ENCODE assay signal across 20 cellular contexts in the genomic region with DNA sequence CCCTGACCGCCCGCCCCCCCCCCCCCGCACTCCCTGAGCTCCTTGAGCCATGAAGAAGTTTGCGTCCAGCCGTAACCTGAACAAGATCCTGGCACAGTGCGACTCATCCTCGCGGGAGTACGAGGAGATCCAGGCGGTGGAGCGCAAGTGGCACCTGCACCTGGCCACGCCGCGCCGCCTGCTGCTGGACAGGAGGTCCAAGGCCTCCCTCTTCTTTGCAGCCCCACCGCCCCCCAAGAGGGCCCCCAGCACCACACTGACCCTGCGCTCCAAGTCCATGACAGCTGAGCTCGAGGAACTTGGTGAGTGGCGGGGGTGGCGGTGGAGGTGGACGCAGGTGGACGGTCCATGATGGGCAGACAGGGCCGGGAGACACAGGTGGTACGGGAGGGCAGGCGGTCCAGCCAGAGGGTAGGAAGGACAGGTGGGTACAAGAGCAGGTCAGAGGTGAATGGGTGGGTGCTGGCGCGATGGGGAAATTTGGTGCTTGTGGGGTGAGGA. TPM values are rescaled to one million over a fixed set of nuclear protein-coding genes. Genes with fewer than 3 reads are reported as not detected.
DNase-seq lines count a peak whose midpoint lies in the region; ATAC-seq and TF ChIP-seq lines count a peak whose summit lies in the region.
"Had no signal": no experiment of that assay in that cellular context is flagged by ENCODE, and none has a peak within 500 bp of the region (broad histone marks: within the 10 kb centered on the region; RNA-seq: fewer than 3 reads in every experiment).

No MANE protein-coding gene starts in this region.

- H3K36me3 Mint-ChIP-seq in glutamatergic neuron (ENCODE audit: unreplicated experiment) (peaks cover 5% of the 10 kb centered on the region), nephron progenitor cell (ENCODE audit: low read depth) (peaks cover 24% of the 10 kb centered on the region)
- H3K36me3 Mint-ChIP-seq: activated naive CD8-positive, alpha-beta T cell; CD14-positive monocyte had no signal

- H3K9me3 Mint-ChIP-seq in glutamatergic neuron (ENCODE audit: unreplicated experiment) (peaks cover 13% of the 10 kb centered on the region), nephron progenitor cell (no peaks in the 10 kb centered on the region)
- H3K9me3 Mint-ChIP-seq: activated T-helper 1 cell treated with anti-CD3 and anti-CD28 coated beads, Interleukin-12 subunit alpha, Interleukin-12 subunit beta, Interleukin-2, Interleukin-4 antibody, amounts not matched to agents 30 ng/mL and 10 ng/mL and 1 ng/mL, durations not matched to agents 14 hours and 24 hours and 36 hours had no signal

- peak overlapping the region; percentile 64 for H3K4me3 ChIP-seq in Jurkat, Clone E6-1 (ENCODE audit: low read length)
- H3K4me3 ChIP-seq: hepatocyte, tibial artery had no signal

- DNase-seq in DMS53 (lab: John Stamatoyannopoulos, UW): peak; percentile 65
- DNase-seq in Jurkat, Clone E6-1 (ENCODE audit: low read depth, low spot score): no peak
- DNase-seq in glutamatergic neuron: peak; percentile 10
- DNase-seq in nephron progenitor cell: no peak
- no peak for DNase-seq in HPDE6-E6E7 (ENCODE audit: extremely low spot score)
- DNase-seq in NCI-H2029 treated with DMSO at 0.1 percent for 48 hours (lab: John Stamatoyannopoulos, UW): no peak
- no peak for DNase-seq in NCI-H446 (lab: John Stamatoyannopoulos, UW)
- DNase-seq: activated CD4-positive, alpha-beta T cell treated with anti-CD3 and anti-CD28 coated beads for 1 hour; cortex of kidney; KBM-7; mammary epithelial cell; stimulated activated naive CD8-positive, alpha-beta T cell treated with anti-CD3 and anti-CD28 coated beads, Interleukin-15, Interleukin-2, amounts not matched to agents 100 U/mL and 50 U/mL, for 24 hours; T1000; tibial artery had no signal

- TF ChIP-seq CTCF in glutamatergic neuron (IDR thresholded peaks at IDR 0.05; ENCODE audit: partially characterized antibody, unreplicated experiment): no peak
- no peak for TF ChIP-seq CTCF in nephron progenitor cell (IDR thresholded peaks at IDR 0.05)

- no peak for ATAC-seq in GM21381 (IDR thresholded peaks at IDR 0.05; ENCODE audit: unreplicated experiment)
- ATAC-seq: stimulated activated naive CD8-positive, alpha-beta T cell treated with anti-CD3 and anti-CD28 coated beads, Interleukin-15, Interleukin-2, amounts not matched to agents 100 U/mL and 50 U/mL, for 24 hours had no signal

- H3K27ac Mint-ChIP-seq in glutamatergic neuron (ENCODE audit: unreplicated experiment) (no peak overlapping the region), nephron progenitor cell (peak overlapping the region; percentile 48)
- H3K27ac Mint-ChIP-seq: activated naive CD8-positive, alpha-beta T cell; activated T-helper 1 cell treated with anti-CD3 and anti-CD28 coated beads, Interleukin-12 subunit alpha, Interleukin-12 subunit beta, Interleukin-2, Interleukin-4 antibody, amounts not matched to agents 30 ng/mL and 10 ng/mL and 1 ng/mL, durations not matched to agents 14 hours and 24 hours and 36 hours; CD14-positive monocyte had no signal

- no peak overlapping the region for H3K4me3 Mint-ChIP-seq in glutamatergic neuron (ENCODE audit: unreplicated experiment)
- peak overlapping the region; percentile 52 for H3K4me3 Mint-ChIP-seq in nephron progenitor cell
- H3K4me3 Mint-ChIP-seq: activated naive CD8-positive, alpha-beta T cell; activated T-helper 1 cell treated with anti-CD3 and anti-CD28 coated beads, Interleukin-12 subunit alpha, Interleukin-12 subunit beta, Interleukin-2, Interleukin-4 antibody, amounts not matched to agents 30 ng/mL and 10 ng/mL and 1 ng/mL, durations not matched to agents 14 hours and 24 hours and 36 hours; CD14-positive monocyte had no signal

- H3K4me1 Mint-ChIP-seq in glutamatergic neuron (ENCODE audit: low read depth, unreplicated experiment) (peaks cover 14% of the 10 kb centered on the region), nephron progenitor cell (peaks cover 53% of the 10 kb centered on the region)
- H3K4me1 Mint-ChIP-seq: CD14-positive monocyte had no signal

- H3K27me3 Mint-ChIP-seq in glutamatergic neuron (ENCODE audit: unreplicated experiment) (peaks cover 9% of the 10 kb centered on the region), nephron progenitor cell (ENCODE audit: low read depth, poor library complexity) (peaks cover 3% of the 10 kb centered on the region)
- H3K27me3 Mint-ChIP-seq: activated naive CD8-positive, alpha-beta T cell had no signal

RNA-seq across cellular contexts. Expression of a gene that starts 32.1 kb away (rescaled TPM):
- polyA plus RNA-seq in Jurkat, Clone E6-1 (2012; ENCODE audit: insufficient read depth, insufficient read length): not detected
- not detected for total RNA-seq in glutamatergic neuron (ENCODE audit: unreplicated experiment)
- total RNA-seq: activated T-helper 1 cell treated with anti-CD3 and anti-CD28 coated beads, Interleukin-12 subunit alpha, Interleukin-12 subunit beta, Interleukin-2, Interleukin-4 antibody, amounts not matched to agents 30 ng/mL and 10 ng/mL and 1 ng/mL, durations not matched to agents 14 hours and 24 hours and 36 hours; fibroblast of villous mesenchyme; hepatocyte; mammary epithelial cell had no signal
- polyA plus RNA-seq: CD14-positive monocyte, hepatocyte, mammary epithelial cell had no signal

RNA-seq across cellular contexts. Expression of a gene that starts 33.3 kb away (rescaled TPM):
- polyA plus RNA-seq in Jurkat, Clone E6-1 (2012; ENCODE audit: insufficient read depth, insufficient read length): 6.3 TPM
- 20.4 TPM for total RNA-seq in glutamatergic neuron (ENCODE audit: unreplicated experiment)
- polyA plus RNA-seq: CD14-positive monocyte had no signal

Comparison
In these comparisons a context has a peak if more than half of its experiments do, and no peak if none do; other contexts are left out.
1. DNase-seq: peak in DMS53 (single experiment) and glutamatergic neuron (single experiment); none in Jurkat, Clone E6-1 (single experiment), nephron progenitor cell (single experiment), HPDE6-E6E7 (single experiment), NCI-H2029 treated with DMSO at 0.1 percent for 48 hours (single experiment) and NCI-H446 (0 of 2).